10 cellular contexts compared by ENCODE assay signal in genomic region chr17:13346081-13346533, GRCh38.
DNase-seq lines count a peak whose midpoint lies in the region; ATAC-seq and TF ChIP-seq lines count a peak whose summit lies in the region.
"Had no signal": no experiment of that assay in that cellular context is flagged by ENCODE, and none has a peak within 500 bp of the region (broad histone marks: within the 10 kb centered on the region; RNA-seq: fewer than 3 reads in every experiment).

No MANE protein-coding gene starts in this region.

- DNase-seq in AG04449 (ENCODE audit: low read depth, low spot score) (peak; percentile 92), HK-2 (ENCODE audit: unreplicated experiment) (peak; percentile 80), iris pigment epithelial cell (ENCODE audit: low read depth) (peak; percentile 99), HuH-7.5 (ENCODE audit: low spot score) (no peak), tibial artery (no peak), NCI-H1694 (lab: John Stamatoyannopoulos, UW) (no peak)
- DNase-seq in activated T-helper 2 cell treated with anti-CD3 and anti-CD28 coated beads, Interferon-gamma antibody, Interleukin-2, Interleukin-4, amounts not matched to agents 10 μg/mL and 5 μg/mL and 100 μg/mL, durations not matched to agents 14 hours and 24 hours and 36 hours (ENCODE audit: low spot score), result no peak
- DNase-seq: CD8-positive, alpha-beta memory T cell; SIG-M5 had no signal

- peaks cover 8% of the 10 kb centered on the region for H3K9me3 Mint-ChIP-seq in activated T-helper 2 cell treated with anti-CD3 and anti-CD28 coated beads, Interferon-gamma antibody, Interleukin-2, Interleukin-4, amounts not matched to agents 10 μg/mL and 5 μg/mL and 100 μg/mL, durations not matched to agents 14 hours and 24 hours and 36 hours

- POLR2A ChIA-PET in AG04449 (lab: Yijun Ruan, JAX), result interaction anchor here (0.9 to 2.3 kb wide), 2 partner anchors 196 to 198 kb away, joined by 4 to 10 read pairs; no protein-coding TSS in a partner anchor

- H3K4me1 ChIP-seq in tibial artery, result no peaks in the 10 kb centered on the region

- H3K27me3 Mint-ChIP-seq in activated T-helper 2 cell treated with anti-CD3 and anti-CD28 coated beads, Interferon-gamma antibody, Interleukin-2, Interleukin-4, amounts not matched to agents 10 μg/mL and 5 μg/mL and 100 μg/mL, durations not matched to agents 14 hours and 24 hours and 36 hours (ENCODE audit: low read depth), result no peaks in the 10 kb centered on the region

- no peak overlapping the region for H3K4me3 Mint-ChIP-seq in activated T-helper 2 cell treated with anti-CD3 and anti-CD28 coated beads, Interferon-gamma antibody, Interleukin-2, Interleukin-4, amounts not matched to agents 10 μg/mL and 5 μg/mL and 100 μg/mL, durations not matched to agents 14 hours and 24 hours and 36 hours (ENCODE audit: low read depth)
- H3K4me3 Mint-ChIP-seq: CD8-positive, alpha-beta memory T cell had no signal

- ATAC-seq in HG03095 (IDR thresholded peaks at IDR 0.05; ENCODE audit: unreplicated experiment), result no peak

- H3K27ac Mint-ChIP-seq in activated T-helper 2 cell treated with anti-CD3 and anti-CD28 coated beads, Interferon-gamma antibody, Interleukin-2, Interleukin-4, amounts not matched to agents 10 μg/mL and 5 μg/mL and 100 μg/mL, durations not matched to agents 14 hours and 24 hours and 36 hours, result peak overlapping the region; percentile 43
- H3K27ac Mint-ChIP-seq: CD8-positive, alpha-beta memory T cell had no signal

- no peaks in the 10 kb centered on the region for H3K36me3 Mint-ChIP-seq in activated T-helper 2 cell treated with anti-CD3 and anti-CD28 coated beads, Interferon-gamma antibody, Interleukin-2, Interleukin-4, amounts not matched to agents 10 μg/mL and 5 μg/mL and 100 μg/mL, durations not matched to agents 14 hours and 24 hours and 36 hours (ENCODE audit: low read depth)
- H3K36me3 Mint-ChIP-seq: CD8-positive, alpha-beta memory T cell had no signal

- H3K4me3 ChIP-seq in AG04449 (ENCODE audit: low read depth, low read length), result no peak overlapping the region
- no peak overlapping the region for H3K4me3 ChIP-seq in tibial artery

- H3K9me3 ChIP-seq in tibial artery, result no peaks in the 10 kb centered on the region

- CTCF ChIA-PET in AG04449 (lab: Yijun Ruan, JAX), result interaction anchor here (1.5 to 2.9 kb wide), 4 partner anchors 8 to 316 kb away, joined by 4 to 15 read pairs (median 4); no protein-coding TSS in a partner anchor

- no peaks in the 10 kb centered on the region for H3K36me3 ChIP-seq in tibial artery

- intact Hi-C loops in activated T-helper 2 cell treated with anti-CD3 and anti-CD28 coated beads, Interferon-gamma antibody, Interleukin-2, Interleukin-4, amounts not matched to agents 10 μg/mL and 5 μg/mL and 100 μg/mL, durations not matched to agents 14 hours and 24 hours and 36 hours (cut with micrococcal nuclease), result no loop called here
- intact Hi-C loops in tibial artery (cut with DNase I; ENCODE audit: low total_unique reads), result no loop called here

- H3K27me3 ChIP-seq in tibial artery, result no peaks in the 10 kb centered on the region

- TF ChIP-seq CTCF in AG04449 (IDR thresholded peaks at IDR 0.05; ENCODE audit: insufficient read depth, low read length, missing control alignments) (no peak), tibial artery (IDR thresholded peaks at IDR 0.05) (no peak)

- peaks cover 9% of the 10 kb centered on the region for H3K4me1 Mint-ChIP-seq in activated T-helper 2 cell treated with anti-CD3 and anti-CD28 coated beads, Interferon-gamma antibody, Interleukin-2, Interleukin-4, amounts not matched to agents 10 μg/mL and 5 μg/mL and 100 μg/mL, durations not matched to agents 14 hours and 24 hours and 36 hours (ENCODE audit: low read depth)
- H3K4me1 Mint-ChIP-seq: CD8-positive, alpha-beta memory T cell had no signal

- no peak overlapping the region for H3K27ac ChIP-seq in tibial artery

Comparison
In these comparisons a context has a peak if more than half of its experiments do, and no peak if none do; other contexts are left out.
1. DNase-seq: peak in AG04449 (single experiment), HK-2 (single experiment) and iris pigment epithelial cell (single experiment); none in activated T-helper 2 cell treated with anti-CD3 and anti-CD28 coated beads, Interferon-gamma antibody, Interleukin-2, Interleukin-4, amounts not matched to agents 10 μg/mL and 5 μg/mL and 100 μg/mL, durations not matched to agents 14 hours and 24 hours and 36 hours (single experiment), HuH-7.5 (single experiment), tibial artery (0 of 2) and NCI-H1694 (single experiment).